ENCODE assay signal across 36 cellular contexts in genomic region chr1:74057719-74058118, GRCh38.
"Had no signal": no experiment of that assay in that cellular context is flagged by ENCODE, and none has a peak within 500 bp of the region (broad histone marks: within the 10 kb centered on the region; RNA-seq: fewer than 3 reads in every experiment).

No MANE protein-coding gene starts in this region.

- H3K36me3 ChIP-seq: MG63 had no signal

- H3K9me3 ChIP-seq: MG63 had no signal

- H3K27me3 ChIP-seq: MG63 had no signal

- DNase-seq: Karpas-422, Kasumi-1, MG63, MM.1S, MV-4-11, NCI-H1048, NCI-H1092, NCI-H1092 treated with DMSO at 0.1 percent for 48 hours, NCI-H1105, NCI-H1105 treated with DMSO at 0.1 percent for 48 hours, NCI-H1417, NCI-H1417 treated with DMSO at 0.1 percent for 48 hours, NCI-H1436, NCI-H1436 treated with DMSO at 0.1 percent for 48 hours, NCI-H146, NCI-H1694, NCI-H1694 treated with DMSO at 0.1 percent for 48 hours, NCI-H187, NCI-H187 treated with DMSO at 0.1 percent for 48 hours, NCI-H1930, NCI-H2029, NCI-H2029 treated with DMSO at 0.1 percent for 48 hours, NCI-H2081, NCI-H2081 treated with DMSO at 0.1 percent for 48 hours, NCI-H2107, NCI-H2171, NCI-H2171 treated with DMSO at 0.1 percent for 48 hours, NCI-H2227 treated with DMSO at 0.1 percent for 48 hours, NCI-H226, NCI-H345, NCI-H446, NCI-H446 treated with DMSO at 0.1 percent for 48 hours, NCI-H510A, NCI-H510A treated with DMSO at 0.1 percent for 48 hours, NCI-H524, NCI-H524 treated with DMSO at 0.1 percent for 48 hours had no signal

- H3K4me3 ChIP-seq: MG63 had no signal
